Comparison of ENCODE assay signal across 8 cellular contexts in genomic region chr1:152461544-152461943, GRCh38. TPM values are rescaled to one million over a fixed set of nuclear protein-coding genes. Genes with fewer than 3 reads are reported as not detected.
DNase-seq lines count a peak whose midpoint lies in the region; TF ChIP-seq lines count a peak whose summit lies in the region.

No MANE protein-coding gene starts in this region.

- H3K4me3 ChIP-seq in effector memory CD4-positive, alpha-beta T cell (ENCODE audit: insufficient read depth, low read depth, low read length, poor library complexity, severe bottlenecking): no peak overlapping the region

- H3K4me3 Mint-ChIP-seq in mesothelial cell of epicardium (no peak overlapping the region), progenitor cell of endocrine pancreas (ENCODE audit: low read depth) (no peak overlapping the region)

- H3K27ac Mint-ChIP-seq in mesothelial cell of epicardium (no peak overlapping the region), progenitor cell of endocrine pancreas (no peak overlapping the region)

- TF ChIP-seq CTCF in mesothelial cell of epicardium (IDR thresholded peaks at IDR 0.05; ENCODE audit: unreplicated experiment): peak; percentile 56
- no peak for TF ChIP-seq CTCF in progenitor cell of endocrine pancreas (IDR thresholded peaks at IDR 0.05; ENCODE audit: unreplicated experiment)

- H3K27me3 Mint-ChIP-seq in mesothelial cell of epicardium (ENCODE audit: low read depth): no peaks in the 10 kb centered on the region
- no peaks in the 10 kb centered on the region for H3K27me3 Mint-ChIP-seq in progenitor cell of endocrine pancreas

- DNase-seq in NCI-H2081 (lab: John Stamatoyannopoulos, UW): peak; percentile 39 to 43
- DNase-seq in NCI-H2081 treated with DMSO at 0.1 percent for 48 hours (lab: John Stamatoyannopoulos, UW): no peak
- peak; percentile 33 for DNase-seq in NCI-H2196 (lab: John Stamatoyannopoulos, UW; ENCODE audit: unreplicated experiment)
- DNase-seq in activated CD4-positive, alpha-beta T cell treated with anti-CD3 and anti-CD28 coated beads for 24 hours (ENCODE audit: low read depth in 2 of 2): peak; percentile 40 to 44
- peak; percentile 18 to 55 (median 33) for DNase-seq in effector memory CD4-positive, alpha-beta T cell
- no peak for DNase-seq in mesothelial cell of epicardium (ENCODE audit: low spot score in 2 of 2, unreplicated experiment in 2 of 2)
- peak; percentile 57 for DNase-seq in stromal cell of bone marrow (ENCODE audit: low read depth)
- no peak for DNase-seq in progenitor cell of endocrine pancreas (ENCODE audit: low spot score, unreplicated experiment)

- no peak overlapping the region for H3K27ac ChIP-seq in effector memory CD4-positive, alpha-beta T cell (ENCODE audit: insufficient read depth, low read length, poor library complexity, severe bottlenecking)

- H3K36me3 ChIP-seq in effector memory CD4-positive, alpha-beta T cell (ENCODE audit: control insufficient read depth, insufficient read depth, low read length): no peaks in the 10 kb centered on the region

- no peaks in the 10 kb centered on the region for H3K27me3 ChIP-seq in effector memory CD4-positive, alpha-beta T cell (replicated peaks; ENCODE audit: control insufficient read depth, insufficient read depth, low read length, poor library complexity, severe bottlenecking)

- peaks cover 32% of the 10 kb centered on the region for H3K9me3 Mint-ChIP-seq in mesothelial cell of epicardium
- H3K9me3 Mint-ChIP-seq in progenitor cell of endocrine pancreas (ENCODE audit: low read depth): peaks cover 38% of the 10 kb centered on the region

- no peaks in the 10 kb centered on the region for H3K4me1 Mint-ChIP-seq in mesothelial cell of epicardium
- H3K4me1 Mint-ChIP-seq in progenitor cell of endocrine pancreas (ENCODE audit: low read depth): no peaks in the 10 kb centered on the region

- H3K36me3 Mint-ChIP-seq in mesothelial cell of epicardium: peaks cover 3% of the 10 kb centered on the region
- H3K36me3 Mint-ChIP-seq in progenitor cell of endocrine pancreas (ENCODE audit: insufficient read depth): no peaks in the 10 kb centered on the region

- H3K4me1 ChIP-seq in effector memory CD4-positive, alpha-beta T cell (ENCODE audit: control insufficient read depth, insufficient read depth, low read length, poor library complexity, severe bottlenecking): no peaks in the 10 kb centered on the region

- H3K9me3 ChIP-seq in effector memory CD4-positive, alpha-beta T cell (ENCODE audit: control insufficient read depth, low read length): no peaks in the 10 kb centered on the region

RNA-seq across cellular contexts. Expression of gene CRNN, which starts 47.5 kb away (rescaled TPM):
- not detected in 3 replicates for total RNA-seq in mesothelial cell of epicardium
- not detected in 2 replicates for total RNA-seq in progenitor cell of endocrine pancreas

RNA-seq across cellular contexts. Expression of gene LCE5A, which starts 49.1 kb away (rescaled TPM):
- not detected in 3 replicates for total RNA-seq in mesothelial cell of epicardium
- total RNA-seq in progenitor cell of endocrine pancreas: not detected in 2 replicates

RNA-seq across cellular contexts. Expression of gene CRCT1, which starts 52.7 kb away (rescaled TPM):
- total RNA-seq in mesothelial cell of epicardium (not detected in 3 replicates), progenitor cell of endocrine pancreas (not detected in 2 replicates)

Comparison
In these comparisons a context has a peak if more than half of its experiments do, and no peak if none do; other contexts are left out.
1. DNase-seq: peak in NCI-H2081 (2 of 2), NCI-H2196 (single experiment), activated CD4-positive, alpha-beta T cell treated with anti-CD3 and anti-CD28 coated beads for 24 hours (2 of 2), effector memory CD4-positive, alpha-beta T cell (3 of 3) and stromal cell of bone marrow (single experiment); none in NCI-H2081 treated with DMSO at 0.1 percent for 48 hours (single experiment), mesothelial cell of epicardium (0 of 2) and progenitor cell of endocrine pancreas (single experiment).